Comparison of ENCODE assay signal across 8 cellular contexts in the genomic region with DNA sequence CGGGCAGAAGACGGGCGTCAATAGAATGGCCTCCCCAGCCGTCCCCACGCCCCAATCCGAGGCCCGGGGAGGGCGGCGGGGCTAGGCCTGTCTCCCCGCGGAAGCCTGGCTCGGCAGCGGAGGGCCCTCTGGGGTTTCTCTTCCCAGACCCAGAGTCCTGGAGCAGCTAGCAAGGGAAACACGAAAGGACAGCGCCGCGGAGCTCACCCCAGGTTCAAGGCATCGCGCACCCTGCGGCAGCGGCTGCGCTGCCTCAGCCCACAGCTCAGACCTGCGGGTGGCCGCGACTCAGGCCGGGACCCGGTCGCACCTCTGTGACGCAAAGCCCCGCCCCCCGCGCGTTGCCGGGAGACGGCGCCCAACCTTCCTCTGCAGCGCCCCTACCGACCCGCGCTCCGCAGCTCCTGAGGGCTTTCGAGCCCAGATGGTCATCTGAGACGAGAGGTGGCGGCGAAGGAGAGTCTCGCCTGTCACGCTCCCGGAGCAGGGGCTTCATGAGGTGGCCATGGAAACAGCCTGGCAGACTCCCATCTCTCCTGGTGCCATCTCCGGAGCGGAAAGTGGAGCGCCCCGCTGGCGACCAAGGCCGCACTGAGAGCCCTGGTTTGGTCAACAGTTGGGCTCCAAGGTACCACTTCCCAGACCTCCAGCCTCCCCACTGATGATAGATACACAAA. TPM values are rescaled to one million over a fixed set of nuclear protein-coding genes. Genes with fewer than 3 reads are reported as not detected.
DNase-seq lines count a peak whose midpoint lies in the region; ATAC-seq and TF ChIP-seq lines count a peak whose summit lies in the region.

A gene with protein sequence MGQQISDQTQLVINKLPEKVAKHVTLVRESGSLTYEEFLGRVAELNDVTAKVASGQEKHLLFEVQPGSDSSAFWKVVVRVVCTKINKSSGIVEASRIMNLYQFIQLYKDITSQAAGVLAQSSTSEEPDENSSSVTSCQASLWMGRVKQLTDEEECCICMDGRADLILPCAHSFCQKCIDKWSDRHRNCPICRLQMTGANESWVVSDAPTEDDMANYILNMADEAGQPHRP (minus strand): TSS at position 273 of the 677 bp plus-strand sequence. CDS start 7,029 bp downstream, outside the sequence.

- POLR2A ChIA-PET in GM10248 (lab: Yijun Ruan, JAX), result interaction anchor here (0.6 to 1.0 kb wide), 2 partner anchors 210 to 269 kb away, joined by 3 read pairs; a partner anchor contains a TSS

- TF ChIP-seq CTCF in GM10248 (IDR thresholded peaks at IDR 0.05; ENCODE audit: control extremely low read depth, extremely low read depth, low read depth, missing control alignments) (peak; percentile 95), HFFc6 (IDR thresholded peaks at IDR 0.05) (peak; percentile 84), glutamatergic neuron (IDR thresholded peaks at IDR 0.05; ENCODE audit: partially characterized antibody, unreplicated experiment) (peak; percentile 68), ovary (IDR thresholded peaks at IDR 0.05) (peak; percentile 88 to 94 (median 92)), thyroid gland (IDR thresholded peaks at IDR 0.05) (peak; percentile 36 to 92 (median 74))

- CTCF ChIA-PET in GM10248 (lab: Yijun Ruan, JAX), result interaction anchor here (0.7 to 5.7 kb wide), 58 partner anchors 9 to 252 kb away, joined by 3 to 47 read pairs (median 5); a partner anchor contains a TSS

- TF ChIP-seq POLR2A in ovary (IDR thresholded peaks at IDR 0.05), result peak; percentile 93
- peak; percentile 67 to 93 for TF ChIP-seq POLR2A in thyroid gland (IDR thresholded peaks at IDR 0.05)

- peaks cover 4% of the 10 kb centered on the region; the same call in 1 of the 2 replicates for H3K36me3 Mint-ChIP-seq in HFFc6 (ENCODE audit: low read depth)
- no peaks in the 10 kb centered on the region for H3K36me3 Mint-ChIP-seq in activated naive CD8-positive, alpha-beta T cell
- H3K36me3 Mint-ChIP-seq in glutamatergic neuron (ENCODE audit: unreplicated experiment), result no peaks in the 10 kb centered on the region

- intact Hi-C loops in ovary (cut with DNase I) (no loop called here), thyroid gland (cut with DNase I) (no loop called here)

- H3K4me3 Mint-ChIP-seq in HFFc6, result peak within 1 kb of the TSS; percentile 86
- peak within 1 kb of the TSS; percentile 91 for H3K4me3 Mint-ChIP-seq in activated naive CD8-positive, alpha-beta T cell
- peak within 1 kb of the TSS; percentile 79 for H3K4me3 Mint-ChIP-seq in glutamatergic neuron (ENCODE audit: unreplicated experiment)

- H3K4me1 ChIP-seq in ovary (ENCODE audit: insufficient read depth) (no peaks in the 10 kb centered on the region), thyroid gland (peaks cover 6 to 7% of the 10 kb centered on the region in 2 donors)

- H3K27me3 Mint-ChIP-seq in HFFc6 (ENCODE audit: insufficient read depth), result no peaks in the 10 kb centered on the region; the same call in 1 of the 2 replicates
- H3K27me3 Mint-ChIP-seq in activated naive CD8-positive, alpha-beta T cell, result no peaks in the 10 kb centered on the region
- no peaks in the 10 kb centered on the region for H3K27me3 Mint-ChIP-seq in glutamatergic neuron (ENCODE audit: unreplicated experiment)

- H3K4me3 ChIP-seq in ovary, result peak within 1 kb of the TSS; percentile 70
- H3K4me3 ChIP-seq in thyroid gland (replicated peaks in 1 of 3), result peak within 1 kb of the TSS; percentile 37 to 82 (median 77)

- no peaks in the 10 kb centered on the region for H3K36me3 ChIP-seq in ovary
- no peaks in the 10 kb centered on the region for H3K36me3 ChIP-seq in thyroid gland

- ATAC-seq in SK-N-SH treated with all-trans-retinoic acid at 6 μM for 48 hours, result peak; percentile 97

- TF ChIP-seq EP300 in ovary (IDR thresholded peaks at IDR 0.05), result no peak

- DNase-seq in GM10248 (ENCODE audit: extremely low spot score) (peak; percentile 98), HFFc6 (peak; percentile 89), NAMALWA (ENCODE audit: low spot score) (peak; percentile 95), glutamatergic neuron (peak; percentile 100), ovary (peak; percentile 91 to 98 (median 96)), thyroid gland (peak; percentile 97)

- H3K27me3 ChIP-seq in ovary (no peaks in the 10 kb centered on the region), thyroid gland (no peaks in the 10 kb centered on the region)

- H3K27ac Mint-ChIP-seq in HFFc6, result peak within 1 kb of the TSS; percentile 91
- H3K27ac Mint-ChIP-seq in activated naive CD8-positive, alpha-beta T cell, result peak within 1 kb of the TSS; percentile 70
- H3K27ac Mint-ChIP-seq in glutamatergic neuron (ENCODE audit: unreplicated experiment), result peak within 1 kb of the TSS; percentile 94

- WGBS in ovary, 3 donors, result 0 to 1% (median 1%) methylated on average over 49 to 54 of the region's 54 CpGs
- 0 to 5% methylated on average over 12 to 15 of the region's 54 CpGs for WGBS in thyroid gland, 2 donors

- H3K9me3 ChIP-seq in ovary (no peaks in the 10 kb centered on the region), thyroid gland (no peaks in the 10 kb centered on the region)

- H3K9me3 Mint-ChIP-seq in HFFc6, result no peaks in the 10 kb centered on the region; the same call in 1 of the 2 replicates
- no peaks in the 10 kb centered on the region for H3K9me3 Mint-ChIP-seq in activated naive CD8-positive, alpha-beta T cell (ENCODE audit: low read depth)
- H3K9me3 Mint-ChIP-seq in glutamatergic neuron (ENCODE audit: unreplicated experiment), result peaks cover 6% of the 10 kb centered on the region

- H3K27ac ChIP-seq in ovary (peak within 1 kb of the TSS; percentile 33 to 74), thyroid gland (peak within 1 kb of the TSS; percentile 76 to 82 (median 81))

- H3K4me1 Mint-ChIP-seq in HFFc6 (ENCODE audit: low read depth) (peaks cover 43% of the 10 kb centered on the region), glutamatergic neuron (ENCODE audit: low read depth, unreplicated experiment) (peaks cover 8% of the 10 kb centered on the region)
- peaks cover 29% of the 10 kb centered on the region for H3K4me1 Mint-ChIP-seq in activated naive CD8-positive, alpha-beta T cell (ENCODE audit: low read depth)

TF ChIP-seq in SK-N-SH treated with all-trans-retinoic acid at 6 μM for 48 hours, 23 proteins besides CTCF, POLR2A, EP300 and RAD21:
- TF ChIP-seq ZNF565 (CRISPR knock-in tag; conservative IDR thresholded peaks at IDR 0.05; ENCODE audit: low read depth) (0 out of 2 replicates have a peak, but pooled peaks have one; percentile 26), ZFP30 (CRISPR knock-in tag; IDR thresholded peaks at IDR 0.05) (no peak), SNAI2 (CRISPR knock-in tag; IDR thresholded peaks at IDR 0.05) (no peak), ZFP3 (CRISPR knock-in tag; IDR thresholded peaks at IDR 0.05) (0 out of 2 replicates have a peak, but pooled peaks have one; percentile 43), OSR1 (CRISPR knock-in tag; IDR thresholded peaks at IDR 0.05) (no peak), CSDC2 (CRISPR knock-in tag; IDR thresholded peaks at IDR 0.05) (0 out of 2 replicates have a peak, but pooled peaks have one; percentile 36), ZNF70 (CRISPR knock-in tag; IDR thresholded peaks at IDR 0.05) (peak; percentile 9; the same call in 1 of the 2 replicates)

RNA-seq across cellular contexts. Expression of the gene that starts here (rescaled TPM):
- 10 to 100 TPM; 41.9 to 55.8 (median 55.1) TPM for total RNA-seq in HFFc6 (2021; fragmentation: NEBNext Ultra II Directional; extraction: Animal tissue kit (Norgen Biotek cat#: 25700))
- total RNA-seq in glutamatergic neuron (ENCODE audit: unreplicated experiment), result 14.2 TPM
- total RNA-seq in ovary, result 10 to 100 TPM; 11.2 to 30.0 (median 16.6) TPM
- 10 to 100 TPM in 1 of 2 donors, 1 to 10 TPM in 1; 8.1 to 23.1 TPM for polyA plus RNA-seq in ovary
- 10 to 100 TPM; 32.4 to 45.3 (median 40.7) TPM for total RNA-seq in thyroid gland

Comparison
In these comparisons a context has a peak if more than half of its experiments do, and no peak if none do; other contexts are left out.
1. Peak in every context shown above with its lines: DNase-seq, ATAC-seq, H3K4me3 ChIP-seq and H3K27ac ChIP-seq.